ENCODE assay signal across 2 cellular contexts in genomic region chr1:9867408-9868243, GRCh38.
TF ChIP-seq lines count a peak whose summit lies in the region.

No MANE protein-coding gene starts in this region.

TF ChIP-seq in HCT116, 20 proteins besides CTCF, POLR2A, EP300 and RAD21:
- TF ChIP-seq SIN3A (IDR thresholded peaks at IDR 0.05; ENCODE audit: low read depth) (no peak), JUND (IDR thresholded peaks at IDR 0.05) (no peak), CEBPB (IDR thresholded peaks at IDR 0.05; ENCODE audit: low read depth) (no peak), EZH2 (IDR thresholded peaks at IDR 0.05) (no peak), ZFX (IDR thresholded peaks at IDR 0.05) (no peak), ATF3 (IDR thresholded peaks at IDR 0.05) (no peak), YY1 (IDR thresholded peaks at IDR 0.05; ENCODE audit: extremely low read depth, insufficient replicate concordance, low read depth, low read length) (no peak), ZNF274 (IDR thresholded peaks at IDR 0.05; ENCODE audit: low read depth, low read length) (no peak), FOSL1 (IDR thresholded peaks at IDR 0.05; ENCODE audit: low read depth) (no peak), SP1 (IDR thresholded peaks at IDR 0.05; ENCODE audit: low read depth) (no peak), ELF1 (IDR thresholded peaks at IDR 0.05; ENCODE audit: borderline replicate concordance, low read depth) (no peak), TCF7L2 (IDR thresholded peaks at IDR 0.05; ENCODE audit: borderline replicate concordance, extremely low read depth, insufficient read depth, insufficient read length) (no peak), ZBTB33 (IDR thresholded peaks at IDR 0.05; ENCODE audit: extremely low read depth, insufficient replicate concordance, low read length) (no peak), CBX3 (IDR thresholded peaks at IDR 0.05; ENCODE audit: low read depth) (no peak), EGR1 (IDR thresholded peaks at IDR 0.05; ENCODE audit: low read depth) (no peak)
- TF ChIP-seq, protein P1, sequence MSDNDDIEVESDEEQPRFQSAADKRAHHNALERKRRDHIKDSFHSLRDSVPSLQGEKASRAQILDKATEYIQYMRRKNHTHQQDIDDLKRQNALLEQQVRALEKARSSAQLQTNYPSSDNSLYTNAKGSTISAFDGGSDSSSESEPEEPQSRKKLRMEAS (IDR thresholded peaks at IDR 0.05) = no peak

TF ChIP-seq in HepG2, 621 proteins besides CTCF, POLR2A, EP300 and RAD21 (continues in another document):
- TF ChIP-seq ZNF614 (CRISPR knock-in tag; IDR thresholded peaks at IDR 0.05; ENCODE audit: borderline replicate concordance) (peak; percentile 65; the same call in 1 of the 2 replicates), STAT5B (CRISPR knock-in tag; IDR thresholded peaks at IDR 0.05) (no peak), ATF1 (CRISPR knock-in tag; IDR thresholded peaks at IDR 0.05) (no peak), ZNF768 (CRISPR knock-in tag; IDR thresholded peaks at IDR 0.05) (0 out of 2 replicates have a peak, but pooled peaks have one; percentile 18), LCORL (IDR thresholded peaks at IDR 0.05) (no peak), LCORL (CRISPR knock-in tag; IDR thresholded peaks at IDR 0.05) (no peak), ELF1 (CRISPR knock-in tag; IDR thresholded peaks at IDR 0.05) (no peak), DR1 (CRISPR knock-in tag; IDR thresholded peaks at IDR 0.05) (no peak), HMGXB4 (CRISPR knock-in tag; IDR thresholded peaks at IDR 0.05; ENCODE audit: borderline replicate concordance in 1 of 2, low read depth in 1 of 2) (peak in 1 of 2 experiments; percentile 60; a peak in 1 of 4 replicates), ZNF530 (CRISPR knock-in tag; IDR thresholded peaks at IDR 0.05; ENCODE audit: low read depth) (no peak), ZNF235 (CRISPR knock-in tag; IDR thresholded peaks at IDR 0.05; ENCODE audit: borderline replicate concordance) (no peak), SALL2 (CRISPR knock-in tag; IDR thresholded peaks at IDR 0.05) (no peak), SUZ12 (IDR thresholded peaks at IDR 0.05; ENCODE audit: low read depth, low read length) (no peak), BCLAF1 (IDR thresholded peaks at IDR 0.05) (no peak), RCOR2 (CRISPR knock-in tag; IDR thresholded peaks at IDR 0.05) (no peak), STAG1 (CRISPR knock-in tag; IDR thresholded peaks at IDR 0.05) (peak; percentile 94), TEAD3 (CRISPR knock-in tag; optimal IDR thresholded peaks at IDR 0.05; ENCODE audit: borderline replicate concordance) (peak; percentile 34), ZBTB14 (CRISPR knock-in tag; IDR thresholded peaks at IDR 0.05) (no peak), MEIS1 (CRISPR knock-in tag; IDR thresholded peaks at IDR 0.05; ENCODE audit: borderline replicate concordance) (no peak), RARG (CRISPR knock-in tag; IDR thresholded peaks at IDR 0.05; ENCODE audit: low read depth) (no peak), KLF6 (CRISPR knock-in tag; IDR thresholded peaks at IDR 0.05) (no peak), ZBTB33 (CRISPR knock-in tag; IDR thresholded peaks at IDR 0.05) (no peak), ZNF605 (CRISPR knock-in tag; IDR thresholded peaks at IDR 0.05) (no peak), ZNF414 (CRISPR knock-in tag; IDR thresholded peaks at IDR 0.05) (no peak), THAP7 (CRISPR knock-in tag; IDR thresholded peaks at IDR 0.05) (no peak), ZNF713 (CRISPR knock-in tag; IDR thresholded peaks at IDR 0.05) (no peak), YEATS4 (CRISPR knock-in tag; IDR thresholded peaks at IDR 0.05; ENCODE audit: borderline replicate concordance) (no peak), ZFX (CRISPR knock-in tag; IDR thresholded peaks at IDR 0.05; ENCODE audit: low read depth) (peak; percentile 26; the same call in 1 of the 2 replicates), ZNF574 (CRISPR knock-in tag; IDR thresholded peaks at IDR 0.05) (peak; percentile 68)
- TF ChIP-seq, protein P2, sequence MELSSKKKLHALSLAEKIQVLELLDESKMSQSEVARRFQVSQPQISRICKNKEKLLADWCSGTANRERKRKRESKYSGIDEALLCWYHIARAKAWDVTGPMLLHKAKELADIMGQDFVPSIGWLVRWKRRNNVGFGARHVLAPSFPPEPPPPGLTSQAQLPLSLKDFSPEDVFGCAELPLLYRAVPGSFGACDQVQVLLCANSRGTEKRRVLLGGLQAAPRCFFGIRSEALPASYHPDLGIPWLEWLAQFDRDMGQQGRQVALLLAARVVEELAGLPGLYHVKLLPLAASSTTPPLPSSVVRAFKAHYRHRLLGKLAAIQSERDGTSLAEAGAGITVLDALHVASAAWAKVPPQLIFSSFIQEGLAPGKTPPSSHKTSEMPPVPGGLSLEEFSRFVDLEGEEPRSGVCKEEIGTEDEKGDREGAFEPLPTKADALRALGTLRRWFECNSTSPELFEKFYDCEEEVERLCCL (CRISPR knock-in tag; IDR thresholded peaks at IDR 0.05; ENCODE audit: borderline replicate concordance) = no peak
- TF ChIP-seq, protein P3, sequence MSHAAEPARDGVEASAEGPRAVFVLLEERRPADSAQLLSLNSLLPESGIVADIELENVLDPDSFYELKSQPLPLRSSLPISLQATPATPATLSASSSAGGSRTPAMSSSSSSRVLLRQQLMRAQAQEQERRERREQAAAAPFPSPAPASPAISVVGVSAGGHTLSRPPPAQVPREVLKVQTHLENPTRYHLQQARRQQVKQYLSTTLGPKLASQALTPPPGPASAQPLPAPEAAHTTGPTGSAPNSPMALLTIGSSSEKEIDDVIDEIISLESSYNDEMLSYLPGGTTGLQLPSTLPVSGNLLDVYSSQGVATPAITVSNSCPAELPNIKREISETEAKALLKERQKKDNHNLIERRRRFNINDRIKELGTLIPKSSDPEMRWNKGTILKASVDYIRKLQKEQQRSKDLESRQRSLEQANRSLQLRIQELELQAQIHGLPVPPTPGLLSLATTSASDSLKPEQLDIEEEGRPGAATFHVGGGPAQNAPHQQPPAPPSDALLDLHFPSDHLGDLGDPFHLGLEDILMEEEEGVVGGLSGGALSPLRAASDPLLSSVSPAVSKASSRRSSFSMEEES (CRISPR knock-in tag; IDR thresholded peaks at IDR 0.05) = no peak
- TF ChIP-seq, protein P4, sequence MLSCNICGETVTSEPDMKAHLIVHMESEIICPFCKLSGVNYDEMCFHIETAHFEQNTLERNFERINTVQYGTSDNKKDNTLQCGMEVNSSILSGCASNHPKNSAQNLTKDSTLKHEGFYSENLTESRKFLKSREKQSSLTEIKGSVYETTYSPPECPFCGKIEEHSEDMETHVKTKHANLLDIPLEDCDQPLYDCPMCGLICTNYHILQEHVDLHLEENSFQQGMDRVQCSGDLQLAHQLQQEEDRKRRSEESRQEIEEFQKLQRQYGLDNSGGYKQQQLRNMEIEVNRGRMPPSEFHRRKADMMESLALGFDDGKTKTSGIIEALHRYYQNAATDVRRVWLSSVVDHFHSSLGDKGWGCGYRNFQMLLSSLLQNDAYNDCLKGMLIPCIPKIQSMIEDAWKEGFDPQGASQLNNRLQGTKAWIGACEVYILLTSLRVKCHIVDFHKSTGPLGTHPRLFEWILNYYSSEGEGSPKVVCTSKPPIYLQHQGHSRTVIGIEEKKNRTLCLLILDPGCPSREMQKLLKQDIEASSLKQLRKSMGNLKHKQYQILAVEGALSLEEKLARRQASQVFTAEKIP (CRISPR knock-in tag; IDR thresholded peaks at IDR 0.05; ENCODE audit: borderline replicate concordance) = no peak
- TF ChIP-seq, protein P5, sequence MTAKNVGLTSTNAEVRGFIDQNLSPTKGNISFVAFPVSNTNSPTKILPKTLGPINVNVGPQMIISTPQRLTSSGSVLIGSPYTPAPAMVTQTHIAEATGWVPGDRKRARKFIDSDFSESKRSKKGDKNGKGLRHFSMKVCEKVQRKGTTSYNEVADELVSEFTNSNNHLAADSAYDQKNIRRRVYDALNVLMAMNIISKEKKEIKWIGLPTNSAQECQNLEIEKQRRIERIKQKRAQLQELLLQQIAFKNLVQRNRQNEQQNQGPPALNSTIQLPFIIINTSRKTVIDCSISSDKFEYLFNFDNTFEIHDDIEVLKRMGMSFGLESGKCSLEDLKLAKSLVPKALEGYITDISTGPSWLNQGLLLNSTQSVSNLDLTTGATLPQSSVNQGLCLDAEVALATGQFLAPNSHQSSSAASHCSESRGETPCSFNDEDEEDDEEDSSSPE (CRISPR knock-in tag; IDR thresholded peaks at IDR 0.05) = 0 out of 2 replicates have a peak, but pooled peaks have one; percentile 14
